Comparison of ENCODE assay signal across 9 cellular contexts in the genomic region with DNA sequence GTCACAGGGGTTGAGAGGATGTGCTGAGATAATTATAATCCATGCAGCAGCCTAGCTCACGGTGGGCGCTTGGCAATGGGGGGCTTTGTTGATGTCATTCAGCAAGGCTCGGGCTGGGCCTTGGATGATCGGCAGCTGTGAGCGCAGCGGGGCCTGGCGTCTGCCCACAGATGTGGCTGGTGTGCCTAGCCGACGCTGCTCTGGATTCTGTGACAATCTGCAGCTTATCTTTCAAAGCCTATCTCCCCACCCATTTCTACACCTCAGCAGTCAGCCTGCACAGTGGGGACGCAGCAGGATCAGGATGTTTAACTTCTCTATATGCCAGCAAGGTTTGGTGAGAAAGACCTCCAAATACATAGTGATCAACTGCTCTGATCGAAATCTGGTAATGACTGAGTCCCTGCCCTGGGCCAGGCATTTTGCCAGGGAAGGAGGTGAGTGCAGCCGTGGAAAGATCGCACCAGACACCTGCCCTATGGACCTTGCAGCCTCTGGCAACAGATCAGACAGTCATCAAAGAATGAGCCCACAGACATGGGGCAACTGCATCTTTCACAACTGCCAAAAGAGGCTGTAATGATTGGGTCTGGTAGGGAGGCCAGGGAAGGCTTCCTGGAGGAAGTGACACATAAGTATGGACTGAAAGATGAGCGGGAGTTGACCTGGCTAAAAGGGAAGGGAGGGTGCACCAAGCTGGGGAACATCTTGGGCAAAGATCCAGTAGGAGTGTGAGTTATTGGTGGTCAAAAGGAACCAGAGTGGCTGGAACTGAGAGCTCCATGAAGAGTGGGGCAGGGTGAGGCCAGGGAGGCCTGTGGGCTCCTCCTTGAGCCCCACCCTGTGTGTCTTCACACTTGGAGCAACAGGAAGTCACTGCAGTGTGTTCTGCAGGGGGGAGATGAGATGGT. TPM values are rescaled to one million over a fixed set of nuclear protein-coding genes. Genes with fewer than 3 reads are reported as not detected.
DNase-seq lines count a peak whose midpoint lies in the region; ATAC-seq and TF ChIP-seq lines count a peak whose summit lies in the region.
"Had no signal": no experiment of that assay in that cellular context is flagged by ENCODE, and none has a peak within 500 bp of the region (broad histone marks: within the 10 kb centered on the region; RNA-seq: fewer than 3 reads in every experiment).

No MANE protein-coding gene starts in this region.

- H3K9me3 Mint-ChIP-seq in WTC11 (no peaks in the 10 kb centered on the region), immature natural killer cell (no peaks in the 10 kb centered on the region)

- in situ Hi-C loops in Caki2 (cut with HindIII; ENCODE audit: low pct_unique_long_range_greater_than_20kb, low sequenced_read_pairs) (no loop called here), astrocyte of the spinal cord (cut with HindIII; ENCODE audit: low sequenced_read_pairs) (no loop called here)

- no peaks in the 10 kb centered on the region for H3K27me3 ChIP-seq in MG63
- peaks cover 0 to 9% of the 10 kb centered on the region in 2 experiments for H3K27me3 ChIP-seq in mesenchymal stem cell (ENCODE audit: control insufficient read depth in 1 of 2, insufficient read depth in 1 of 2, low read length in 2 of 2)

- no peak overlapping the region for H3K23ac ChIP-seq in mesenchymal stem cell (ENCODE audit: low read length in 2 of 2)

- H2BK15ac ChIP-seq in mesenchymal stem cell (ENCODE audit: low read depth, poor library complexity, severe bottlenecking) = no peak overlapping the region

- H3K9me3 ChIP-seq in MG63 (no peaks in the 10 kb centered on the region), mesenchymal stem cell (ENCODE audit: control insufficient read depth, low read length) (no peaks in the 10 kb centered on the region)

- TF ChIP-seq CTCF in astrocyte of the spinal cord (IDR thresholded peaks at IDR 0.05; ENCODE audit: low read depth, low read length) (no peak), WTC11 (IDR thresholded peaks at IDR 0.05) (no peak)

- 55% methylated on average over 14 of the region's 14 CpGs for WGBS in mesenchymal stem cell

- DNase-seq in Caki2 (ENCODE audit: low read depth) = peak; percentile 57
- peak; percentile 61 for DNase-seq in MG63
- DNase-seq in astrocyte of the spinal cord (ENCODE audit: low read depth, low spot score) = peak; percentile 76
- DNase-seq in mesenchymal stem cell = peak; percentile 84
- no peak for DNase-seq in WTC11 (ENCODE audit: low spot score)
- no peak for DNase-seq in nucleus accumbens (lab: John Stamatoyannopoulos, UW)
- DNase-seq in immature natural killer cell = no peak
- DNase-seq: NCI-H1092 had no signal

- H3K36me3 ChIP-seq in MG63 = no peaks in the 10 kb centered on the region
- H3K36me3 ChIP-seq in mesenchymal stem cell (ENCODE audit: control insufficient read depth in 1 of 2, insufficient read depth in 2 of 2, low read depth in 1 of 2, low read length in 2 of 2) = peaks cover 0 to 6% of the 10 kb centered on the region in 2 experiments

- peaks cover 17% of the 10 kb centered on the region for H3K79me1 ChIP-seq in mesenchymal stem cell (replicated peaks; ENCODE audit: low read length, poor library complexity, severe bottlenecking)

- no peak for ATAC-seq in WTC11
- ATAC-seq in GM21423 (IDR thresholded peaks at IDR 0.05; ENCODE audit: unreplicated experiment) = no peak

- peak overlapping the region; percentile 80 for H3K27ac ChIP-seq in mesenchymal stem cell (ENCODE audit: low read length, poor library complexity, severe bottlenecking)

- H3K36me3 Mint-ChIP-seq in WTC11 (no peaks in the 10 kb centered on the region), immature natural killer cell (no peaks in the 10 kb centered on the region)

- H3K18ac ChIP-seq in mesenchymal stem cell (ENCODE audit: low read depth in 1 of 2, low read length in 2 of 2) = peak overlapping the region; percentile 3 to 18

- no peak overlapping the region for H2BK5ac ChIP-seq in mesenchymal stem cell (ENCODE audit: low read depth, low read length, poor library complexity, severe bottlenecking)

- no peak overlapping the region for H2BK120ac ChIP-seq in mesenchymal stem cell (ENCODE audit: low read depth, low read length)

- no peaks in the 10 kb centered on the region for H3K27me3 Mint-ChIP-seq in WTC11 (ENCODE audit: low read depth)
- H3K27me3 Mint-ChIP-seq in immature natural killer cell (ENCODE audit: low read depth in 3 of 3) = peaks cover 0 to 3% (median 2%) of the 10 kb centered on the region in 3 donors

- no peak overlapping the region for H3K14ac ChIP-seq in mesenchymal stem cell (ENCODE audit: low read length in 2 of 2)

- POLR2A ChIA-PET in WTC11 (lab: Charles Lee) = no interaction called here

- H2AK5ac ChIP-seq in mesenchymal stem cell (ENCODE audit: low read length, severe bottlenecking) = peak overlapping the region; percentile 97

- no peak overlapping the region for H2AFZ ChIP-seq in mesenchymal stem cell (ENCODE audit: low read depth, low read length)

- peak overlapping the region; percentile 36 for H4K8ac ChIP-seq in mesenchymal stem cell (ENCODE audit: low read length)

- H3K4me1 ChIP-seq in mesenchymal stem cell (ENCODE audit: control insufficient read depth, insufficient read depth, low read depth, low read length) = peaks cover 43% of the 10 kb centered on the region

- H3K27ac Mint-ChIP-seq in WTC11 = no peak overlapping the region
- no peak overlapping the region for H3K27ac Mint-ChIP-seq in immature natural killer cell

- H4K91ac ChIP-seq in mesenchymal stem cell (ENCODE audit: low read length) = no peak overlapping the region

- peak overlapping the region in 1 of 2 experiments; percentile 26 for H3K4ac ChIP-seq in mesenchymal stem cell (ENCODE audit: low read depth in 1 of 2, low read length in 2 of 2)

- CTCF ChIA-PET in WTC11 (lab: Charles Lee) = interaction anchor here (0.6 to 1.2 kb wide), 4 partner anchors 37 to 116 kb away, joined by 3 to 4 read pairs (median 3); no protein-coding TSS in a partner anchor

- peak overlapping the region; percentile 9 to 15 for H2BK12ac ChIP-seq in mesenchymal stem cell (ENCODE audit: low read length in 2 of 2)

- no peak overlapping the region for H3K4me3 ChIP-seq in MG63
- no peak overlapping the region for H3K4me3 ChIP-seq in astrocyte of the spinal cord (ENCODE audit: low read depth, low read length)
- no peak overlapping the region for H3K4me3 ChIP-seq in mesenchymal stem cell (ENCODE audit: insufficient read depth in 1 of 2, low read depth in 1 of 2, low read length in 2 of 2)

- H3K4me2 ChIP-seq in mesenchymal stem cell (ENCODE audit: low read length, poor library complexity, severe bottlenecking) = no peak overlapping the region

- H3K4me1 Mint-ChIP-seq in WTC11 = 0 out of 2 replicates have a peak, but pooled peaks cover 2% of the 10 kb centered on the region
- H3K4me1 Mint-ChIP-seq in immature natural killer cell = peaks cover 8% of the 10 kb centered on the region in 2 donors

- no peak overlapping the region for H3K9ac ChIP-seq in mesenchymal stem cell (ENCODE audit: low read length)

- H3K4me3 Mint-ChIP-seq in WTC11 (no peak overlapping the region), immature natural killer cell (no peak overlapping the region)

TF ChIP-seq in WTC11, 78 proteins besides CTCF, POLR2A, EP300 and RAD21:
- TF ChIP-seq ETV6 (CRISPR knock-in tag; IDR thresholded peaks at IDR 0.05) (no peak), ZNF671 (CRISPR knock-in tag; IDR thresholded peaks at IDR 0.05) (no peak), FOXJ3 (CRISPR knock-in tag; IDR thresholded peaks at IDR 0.05; ENCODE audit: borderline replicate concordance) (no peak), ZBTB21 (CRISPR knock-in tag; IDR thresholded peaks at IDR 0.05; ENCODE audit: borderline replicate concordance) (no peak)
- TF ChIP-seq, protein P1, sequence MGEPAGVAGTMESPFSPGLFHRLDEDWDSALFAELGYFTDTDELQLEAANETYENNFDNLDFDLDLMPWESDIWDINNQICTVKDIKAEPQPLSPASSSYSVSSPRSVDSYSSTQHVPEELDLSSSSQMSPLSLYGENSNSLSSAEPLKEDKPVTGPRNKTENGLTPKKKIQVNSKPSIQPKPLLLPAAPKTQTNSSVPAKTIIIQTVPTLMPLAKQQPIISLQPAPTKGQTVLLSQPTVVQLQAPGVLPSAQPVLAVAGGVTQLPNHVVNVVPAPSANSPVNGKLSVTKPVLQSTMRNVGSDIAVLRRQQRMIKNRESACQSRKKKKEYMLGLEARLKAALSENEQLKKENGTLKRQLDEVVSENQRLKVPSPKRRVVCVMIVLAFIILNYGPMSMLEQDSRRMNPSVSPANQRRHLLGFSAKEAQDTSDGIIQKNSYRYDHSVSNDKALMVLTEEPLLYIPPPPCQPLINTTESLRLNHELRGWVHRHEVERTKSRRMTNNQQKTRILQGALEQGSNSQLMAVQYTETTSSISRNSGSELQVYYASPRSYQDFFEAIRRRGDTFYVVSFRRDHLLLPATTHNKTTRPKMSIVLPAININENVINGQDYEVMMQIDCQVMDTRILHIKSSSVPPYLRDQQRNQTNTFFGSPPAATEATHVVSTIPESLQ (CRISPR knock-in tag; IDR thresholded peaks at IDR 0.05) = no peak
- TF ChIP-seq, protein P2, sequence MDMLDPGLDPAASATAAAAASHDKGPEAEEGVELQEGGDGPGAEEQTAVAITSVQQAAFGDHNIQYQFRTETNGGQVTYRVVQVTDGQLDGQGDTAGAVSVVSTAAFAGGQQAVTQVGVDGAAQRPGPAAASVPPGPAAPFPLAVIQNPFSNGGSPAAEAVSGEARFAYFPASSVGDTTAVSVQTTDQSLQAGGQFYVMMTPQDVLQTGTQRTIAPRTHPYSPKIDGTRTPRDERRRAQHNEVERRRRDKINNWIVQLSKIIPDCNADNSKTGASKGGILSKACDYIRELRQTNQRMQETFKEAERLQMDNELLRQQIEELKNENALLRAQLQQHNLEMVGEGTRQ (CRISPR knock-in tag; IDR thresholded peaks at IDR 0.05) = no peak
- TF ChIP-seq, protein P3, sequence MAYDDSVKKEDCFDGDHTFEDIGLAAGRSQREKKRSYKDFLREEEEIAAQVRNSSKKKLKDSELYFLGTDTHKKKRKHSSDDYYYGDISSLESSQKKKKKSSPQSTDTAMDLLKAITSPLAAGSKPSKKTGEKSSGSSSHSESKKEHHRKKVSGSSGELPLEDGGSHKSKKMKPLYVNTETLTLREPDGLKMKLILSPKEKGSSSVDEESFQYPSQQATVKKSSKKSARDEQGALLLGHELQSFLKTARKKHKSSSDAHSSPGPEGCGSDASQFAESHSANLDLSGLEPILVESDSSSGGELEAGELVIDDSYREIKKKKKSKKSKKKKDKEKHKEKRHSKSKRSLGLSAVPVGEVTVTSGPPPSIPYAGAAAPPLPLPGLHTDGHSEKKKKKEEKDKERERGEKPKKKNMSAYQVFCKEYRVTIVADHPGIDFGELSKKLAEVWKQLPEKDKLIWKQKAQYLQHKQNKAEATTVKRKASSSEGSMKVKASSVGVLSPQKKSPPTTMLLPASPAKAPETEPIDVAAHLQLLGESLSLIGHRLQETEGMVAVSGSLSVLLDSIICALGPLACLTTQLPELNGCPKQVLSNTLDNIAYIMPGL (CRISPR knock-in tag; IDR thresholded peaks at IDR 0.05) = no peak

RNA-seq across cellular contexts. Expression of a gene that starts 35.3 kb away (rescaled TPM):
- total RNA-seq in Caki2 (2014; rRNA removed; shearing (Covaris generic); ENCODE audit: low replicate concordance) = 9.1 and 14.5 TPM in 2 replicates
- 19.6 TPM in 2 replicates for total RNA-seq in MG63 (2014; rRNA removed; shearing (Covaris generic); ENCODE audit: low replicate concordance)
- 30.7 TPM for polyA plus RNA-seq in mesenchymal stem cell (2013, experiment 1 of 2)
- 31.2 TPM for polyA plus RNA-seq in mesenchymal stem cell (2013, experiment 2 of 2)
- total RNA-seq in WTC11 (2021) = 12.0 to 18.5 TPM (median 13.1 TPM) in 3 replicates
- not detected for polyA plus RNA-seq in immature natural killer cell

Comparison
In these comparisons a context has a peak if more than half of its experiments do, and no peak if none do; other contexts are left out.
1. DNase-seq: peak in Caki2 (single experiment), MG63 (single experiment), astrocyte of the spinal cord (single experiment) and mesenchymal stem cell (single experiment); none in WTC11 (single experiment), nucleus accumbens (0 of 56) and immature natural killer cell (0 of 3).